ENCODE assay signal across 12 cellular contexts in genomic region chr4:74536557-74536956, GRCh38.
DNase-seq lines count a peak whose midpoint lies in the region; ATAC-seq and TF ChIP-seq lines count a peak whose summit lies in the region.
"Had no signal": no experiment of that assay in that cellular context is flagged by ENCODE, and none has a peak within 500 bp of the region (broad histone marks: within the 10 kb centered on the region; RNA-seq: fewer than 3 reads in every experiment).

No MANE protein-coding gene starts in this region.

- DNase-seq in HCEC 1CT, result peak; percentile 35
- DNase-seq in RWPE1 (ENCODE audit: low spot score), result peak; percentile 11
- DNase-seq in fibroblast of mammary gland (ENCODE audit: low read depth), result peak; percentile 62
- peak; percentile 71 for DNase-seq in renal cortical epithelial cell (ENCODE audit: low read depth)
- no peak for DNase-seq in head of caudate nucleus
- DNase-seq: activated CD8-positive, alpha-beta T cell treated with anti-CD3 and anti-CD28 coated beads, Interleukin-2, amount 10 ng/mL, durations not matched to agents 7 days and 5 days; activated naive CD4-positive, alpha-beta T cell treated with Interleukin-2 at 50 U/mL for 16 hours; H7; substantia nigra had no signal

- ATAC-seq in HG03521 (IDR thresholded peaks at IDR 0.05; ENCODE audit: unreplicated experiment), result no peak
- ATAC-seq in GM21381 (IDR thresholded peaks at IDR 0.05; ENCODE audit: unreplicated experiment), result no peak
- ATAC-seq: activated CD8-positive, alpha-beta T cell treated with anti-CD3 and anti-CD28 coated beads, Interleukin-2, amount 10 ng/mL, durations not matched to agents 7 days and 5 days; sciatic nerve had no signal

- H3K4me3 ChIP-seq in fibroblast of mammary gland (ENCODE audit: control insufficient read depth, low read depth, low read length), result no peak overlapping the region

- POLR2A ChIA-PET in RWPE1 (lab: Yijun Ruan, JAX; ENCODE audit: low non-redundant PET), result no interaction called here

- H3K27ac ChIP-seq in RWPE1, result no peak overlapping the region

- CTCF ChIA-PET in RWPE1 (lab: Yijun Ruan, JAX), result interaction anchor here (1.6 kb wide), 1 partner anchor 135 kb away, joined by 12 read pairs; no protein-coding TSS in a partner anchor

- intact Hi-C loops in head of caudate nucleus (cut with DNase I), result loop anchor here (10.0 kb wide), 1 partner anchor 162 kb away; no protein-coding TSS in a partner anchor

- TF ChIP-seq CTCF in RWPE1 (conservative IDR thresholded peaks at IDR 0.05; ENCODE audit: low read depth) (peak; percentile 45), fibroblast of mammary gland (conservative IDR thresholded peaks at IDR 0.05; ENCODE audit: control insufficient read depth, insufficient read depth, low read depth, low read length) (peak; percentile 39)

Comparison
In these comparisons a context has a peak if more than half of its experiments do, and no peak if none do; other contexts are left out.
1. DNase-seq: peak in HCEC 1CT (single experiment), RWPE1 (single experiment), fibroblast of mammary gland (single experiment) and renal cortical epithelial cell (single experiment); none in head of caudate nucleus (0 of 42).